ENCODE assay signal across 1 cellular context in the genomic region with DNA sequence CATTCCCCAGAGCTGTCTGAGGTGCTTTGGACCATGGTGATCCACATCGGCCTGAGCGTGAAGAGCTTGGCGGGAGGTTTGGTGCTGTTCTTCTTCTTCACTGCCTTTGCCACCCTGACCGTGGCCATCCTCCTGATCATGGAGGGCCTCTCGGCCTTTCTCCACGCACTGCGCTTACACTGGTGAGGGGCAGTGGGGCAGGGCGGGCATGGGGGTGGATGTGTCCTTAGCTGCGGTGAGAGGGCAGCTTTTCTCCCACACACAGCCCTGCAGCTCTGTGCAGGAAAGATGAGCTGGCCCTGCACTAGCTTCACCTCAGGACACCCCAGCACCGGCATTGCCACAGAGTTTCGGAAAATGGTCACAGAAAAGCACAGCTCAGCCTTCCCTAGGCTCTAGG.
TF ChIP-seq lines count a peak whose summit lies in the region.

No MANE protein-coding gene starts in this region.

TF ChIP-seq in IMR-90, 13 proteins besides CTCF, POLR2A, EP300 and RAD21:
- TF ChIP-seq FOS (IDR thresholded peaks at IDR 0.05; ENCODE audit: low read depth, low read length) (no peak), NFE2L2 (IDR thresholded peaks at IDR 0.05; ENCODE audit: low read depth, low read length) (no peak)
